ENCODE assay signal across 8 cellular contexts in the genomic region with DNA sequence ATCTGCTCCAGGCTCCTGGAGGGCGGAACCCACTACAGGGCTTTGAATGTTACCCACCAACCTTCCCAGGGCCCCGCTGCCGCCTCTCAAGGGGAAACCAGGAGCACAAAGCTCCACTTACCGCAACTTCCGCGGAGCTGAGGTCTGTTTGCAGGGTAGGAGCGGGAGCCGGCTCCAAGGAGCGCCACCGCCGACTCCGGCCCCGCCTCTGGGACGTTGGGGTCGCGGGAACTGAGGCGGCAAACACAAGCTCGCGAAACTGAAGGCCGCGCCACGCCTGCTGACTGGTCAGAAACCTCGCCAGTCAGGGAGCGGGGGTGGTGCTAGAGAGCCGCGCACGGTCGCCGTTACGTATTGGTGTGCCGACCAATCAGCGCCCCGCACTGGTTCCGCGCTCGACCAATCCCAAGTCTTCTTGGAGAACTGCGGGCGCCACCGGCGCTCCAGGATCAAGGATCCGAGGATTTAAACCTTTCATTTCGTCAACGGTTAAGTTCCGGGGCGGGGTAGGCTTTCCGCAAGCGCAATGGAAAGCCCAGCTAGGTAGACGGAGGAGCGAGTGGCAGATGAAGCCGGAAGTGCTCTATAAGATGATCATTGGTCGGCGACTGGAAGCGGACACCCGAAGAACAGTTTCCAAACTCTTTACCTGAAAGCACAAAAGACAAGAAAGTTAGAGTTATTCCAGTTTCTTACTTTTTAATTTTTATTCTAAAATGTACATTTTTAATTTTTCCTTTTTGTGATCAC. TPM values are rescaled to one million over a fixed set of nuclear protein-coding genes. Genes with fewer than 3 reads are reported as not detected.
DNase-seq lines count a peak whose midpoint lies in the region; ATAC-seq and TF ChIP-seq lines count a peak whose summit lies in the region.

A gene (minus strand): TSS at position 233 of the 750 bp plus-strand sequence. CDS start 3,828 bp downstream, outside the sequence.

- H3K4me1 ChIP-seq in H9 (ENCODE audit: insufficient read depth, low read length) = no peaks in the 10 kb centered on the region

- H3K18ac ChIP-seq in H9 (ENCODE audit: insufficient read length, low read depth, low read length) = peak within 1 kb of the TSS; percentile 78

- H3K23ac ChIP-seq in H9 (ENCODE audit: insufficient read length, low read depth, low read length) = no peak within 1 kb of the TSS

- no peak within 1 kb of the TSS for H2BK5ac ChIP-seq in H9 (ENCODE audit: insufficient read length, low read length)

- H3K9ac ChIP-seq in H9 (ENCODE audit: extremely low read depth, insufficient read length, low read length) = peak within 1 kb of the TSS; percentile 96

- TF ChIP-seq CTCF in H9 (conservative IDR thresholded peaks at IDR 0.05) = no peak
- TF ChIP-seq CTCF in nephron progenitor cell (IDR thresholded peaks at IDR 0.05) = no peak

- H3K27ac Mint-ChIP-seq in H9 (peak within 1 kb of the TSS; percentile 98 to 99 (median 99)), nephron progenitor cell (peak within 1 kb of the TSS; percentile 100)
- H3K27ac Mint-ChIP-seq in stimulated activated naive CD8-positive, alpha-beta T cell treated with anti-CD3 and anti-CD28 coated beads, Interleukin-15, amount 100 ng/mL, for 72 hours = peak within 1 kb of the TSS; percentile 96 to 98

- ATAC-seq in stimulated activated naive CD8-positive, alpha-beta T cell treated with anti-CD3 and anti-CD28 coated beads, Interleukin-15, amount 100 ng/mL, for 72 hours = peak; percentile 98

- peak within 1 kb of the TSS; percentile 90 for H3K4me2 ChIP-seq in H9 (ENCODE audit: insufficient read depth, insufficient read length, low read length)

- no peak within 1 kb of the TSS for H4K91ac ChIP-seq in H9 (ENCODE audit: insufficient read length, low read depth, low read length)

- H2AK5ac ChIP-seq in H9 (ENCODE audit: insufficient read length, low read length) = no peak within 1 kb of the TSS

- H2BK120ac ChIP-seq in H9 (ENCODE audit: low read depth, low read length, poor library complexity, severe bottlenecking) = no peak within 1 kb of the TSS

- H3K4me3 Mint-ChIP-seq in H9 (peak within 1 kb of the TSS; percentile 94 to 95), nephron progenitor cell (peak within 1 kb of the TSS; percentile 93)
- peak within 1 kb of the TSS; percentile 87 to 96 for H3K4me3 Mint-ChIP-seq in stimulated activated naive CD8-positive, alpha-beta T cell treated with anti-CD3 and anti-CD28 coated beads, Interleukin-15, amount 100 ng/mL, for 72 hours

- H4K20me1 ChIP-seq in H9 (ENCODE audit: control insufficient read depth, insufficient read depth, insufficient read length) = no peaks in the 10 kb centered on the region

- H3K4ac ChIP-seq in H9 (ENCODE audit: low read depth, low read length) = no peak within 1 kb of the TSS; the same call in 1 of the 2 replicates

- H2BK12ac ChIP-seq in H9 (ENCODE audit: insufficient read length, low read depth, low read length) = no peak within 1 kb of the TSS

- no peaks in the 10 kb centered on the region for H3K79me1 ChIP-seq in H9 (ENCODE audit: insufficient read depth, low read depth, low read length, poor library complexity, severe bottlenecking)

- peaks cover 24% of the 10 kb centered on the region for H3K36me3 ChIP-seq in MG63

- H3K56ac ChIP-seq in H9 (ENCODE audit: insufficient read length, low read depth, low read length) = no peak within 1 kb of the TSS

- H3K14ac ChIP-seq in H9 (ENCODE audit: insufficient read depth, low read length) = peak within 1 kb of the TSS; percentile 73; the same call in 1 of the 2 replicates

- no CpG with 5 or more reads among the region's 54 CpGs for WGBS in H9 (ENCODE audit: extremely low coverage, insufficient read length, low lambda C conversion rate)

- H2BK20ac ChIP-seq in H9 (ENCODE audit: low read depth, low read length, poor library complexity, severe bottlenecking) = no peak within 1 kb of the TSS

- H3K27me3 ChIP-seq in H9 (ENCODE audit: insufficient read depth, low read length) (no peaks in the 10 kb centered on the region), MG63 (no peaks in the 10 kb centered on the region)

- H4K8ac ChIP-seq in H9 (replicated peaks; ENCODE audit: insufficient read length, low read depth, low read length) = no peak within 1 kb of the TSS

- H4K5ac ChIP-seq in H9 (ENCODE audit: insufficient read length, low read depth, low read length) = no peak within 1 kb of the TSS

- peak within 1 kb of the TSS; percentile 82 for H3K27ac ChIP-seq in H9 (ENCODE audit: insufficient read length, low read depth, low read length)

- H3K23me2 ChIP-seq in H9 (ENCODE audit: insufficient read length, low read depth, low read length, poor library complexity, severe bottlenecking) = peaks cover 3% of the 10 kb centered on the region

- H3K9me3 ChIP-seq in H9 (ENCODE audit: control insufficient read depth, low read depth, low read length) = no peaks in the 10 kb centered on the region
- no peaks in the 10 kb centered on the region for H3K9me3 ChIP-seq in MG63

- H3K9me3 Mint-ChIP-seq in H9 = no peaks in the 10 kb centered on the region
- H3K9me3 Mint-ChIP-seq in nephron progenitor cell = peaks cover 5% of the 10 kb centered on the region
- H3K9me3 Mint-ChIP-seq in stimulated activated naive CD8-positive, alpha-beta T cell treated with anti-CD3 and anti-CD28 coated beads, Interleukin-15, amount 100 ng/mL, for 72 hours = no peaks in the 10 kb centered on the region

- no peak within 1 kb of the TSS for H3T11ph ChIP-seq in H9 (ENCODE audit: low read length)

- no peak within 1 kb of the TSS for H2AFZ ChIP-seq in H9 (ENCODE audit: low read length)

- peak within 1 kb of the TSS; percentile 88 for H3K4me3 ChIP-seq in MG63

- peaks cover 10% of the 10 kb centered on the region; the same call in 1 of the 2 replicates for H3K79me2 ChIP-seq in H9 (ENCODE audit: insufficient read depth, low read length)

- H2BK15ac ChIP-seq in H9 (ENCODE audit: low read depth, low read length) = no peak within 1 kb of the TSS

- H3K27me3 Mint-ChIP-seq in H9 (ENCODE audit: low read depth) (no peaks in the 10 kb centered on the region), nephron progenitor cell (ENCODE audit: low read depth, poor library complexity) (no peaks in the 10 kb centered on the region)
- no peaks in the 10 kb centered on the region for H3K27me3 Mint-ChIP-seq in stimulated activated naive CD8-positive, alpha-beta T cell treated with anti-CD3 and anti-CD28 coated beads, Interleukin-15, amount 100 ng/mL, for 72 hours

- H3K4me1 Mint-ChIP-seq in H9 (peaks cover 8 to 9% of the 10 kb centered on the region in 2 experiments), nephron progenitor cell (peaks cover 25% of the 10 kb centered on the region)
- H3K4me1 Mint-ChIP-seq in stimulated activated naive CD8-positive, alpha-beta T cell treated with anti-CD3 and anti-CD28 coated beads, Interleukin-15, amount 100 ng/mL, for 72 hours = peaks cover 17% of the 10 kb centered on the region

- peaks cover 4 to 25% (median 20%) of the 10 kb centered on the region in 3 experiments; a peak in 6 of 7 replicates for H3K36me3 Mint-ChIP-seq in H9 (ENCODE audit: insufficient read depth in 1 of 3, low read depth in 3 of 3)
- H3K36me3 Mint-ChIP-seq in nephron progenitor cell (ENCODE audit: low read depth) = peaks cover 28% of the 10 kb centered on the region

- DNase-seq in ELR (ENCODE audit: low read depth) = peak; percentile 100
- peak; percentile 100 for DNase-seq in H9
- DNase-seq in MG63 = peak; percentile 99
- DNase-seq in SHP77 treated with DMSO at 0.1 percent for 48 hours (lab: John Stamatoyannopoulos, UW) = peak; percentile 99
- peak; percentile 99 for DNase-seq in activated effector memory CD4-positive, alpha-beta T cell treated with anti-CD3 and anti-CD28 coated beads, Interleukin-2, amount 50 U/mL, for 16 hours
- DNase-seq in fibroblast of the conjunctiva (ENCODE audit: low read depth) = peak; percentile 99
- peak; percentile 98 for DNase-seq in nephron progenitor cell
- DNase-seq in stimulated activated naive CD8-positive, alpha-beta T cell treated with anti-CD3 and anti-CD28 coated beads, Interleukin-15, amount 100 ng/mL, for 72 hours = peak; percentile 97 to 99

RNA-seq across cellular contexts. Expression of the gene that starts here (rescaled TPM):
- 26.6 and 26.9 TPM in 2 replicates for total RNA-seq in H9 (2021)
- 9.6 and 14.2 TPM in 2 replicates for total RNA-seq in MG63 (2014; rRNA removed; shearing (Covaris generic); ENCODE audit: low replicate concordance)

Comparison
In these comparisons a context has a peak if more than half of its experiments do, and no peak if none do; other contexts are left out.
1. Peak in every context shown above with its lines: DNase-seq, ATAC-seq, H3K4me3 ChIP-seq and H3K27ac ChIP-seq.